In genomic region chr5:14777932-14778788, GRCh38 we compare ENCODE assay signal across 23 cellular contexts.
DNase-seq lines count a peak whose midpoint lies in the region; ATAC-seq and TF ChIP-seq lines count a peak whose summit lies in the region.
"Had no signal": no experiment of that assay in that cellular context is flagged by ENCODE, and none has a peak within 500 bp of the region (broad histone marks: within the 10 kb centered on the region; RNA-seq: fewer than 3 reads in every experiment).

No MANE protein-coding gene starts in this region.

- H3K27ac ChIP-seq in heart right ventricle (peak overlapping the region in 1 of 10 donors; percentile 6), right atrium auricular region (no peak overlapping the region), right lobe of liver (peak overlapping the region in 2 of 3 donors; percentile 45 to 54), upper lobe of right lung (no peak overlapping the region)
- H3K27ac ChIP-seq: hepatocyte, left lung, spleen, transverse colon had no signal

- H3K36me3 Mint-ChIP-seq in T-helper 17 cell (ENCODE audit: low read depth): no peaks in the 10 kb centered on the region

- H3K4me1 ChIP-seq in heart right ventricle: peaks cover 0 to 72% (median 27%) of the 10 kb centered on the region in 9 donors
- peaks cover 0 to 22% of the 10 kb centered on the region in 2 donors for H3K4me1 ChIP-seq in right atrium auricular region
- peaks cover 0 to 29% (median 5%) of the 10 kb centered on the region in 4 donors for H3K4me1 ChIP-seq in right lobe of liver
- H3K4me1 ChIP-seq in upper lobe of right lung: no peaks in the 10 kb centered on the region
- H3K4me1 ChIP-seq: left lung, spleen had no signal

- H3K9me3 ChIP-seq in heart right ventricle: no peaks in the 10 kb centered on the region
- H3K9me3 ChIP-seq in right atrium auricular region: no peaks in the 10 kb centered on the region
- no peaks in the 10 kb centered on the region for H3K9me3 ChIP-seq in T-helper 17 cell (ENCODE audit: control insufficient read depth, low read length, poor library complexity, severe bottlenecking)
- H3K9me3 ChIP-seq in right lobe of liver: no peaks in the 10 kb centered on the region
- H3K9me3 ChIP-seq in upper lobe of right lung: no peaks in the 10 kb centered on the region
- H3K9me3 ChIP-seq: left lung, spleen, transverse colon had no signal

- H3K4me3 ChIP-seq in heart right ventricle (no peak overlapping the region), right atrium auricular region (no peak overlapping the region), right lobe of liver (no peak overlapping the region), upper lobe of right lung (no peak overlapping the region)
- H3K4me3 ChIP-seq: dorsolateral prefrontal cortex, hepatocyte, left lung, spleen, transverse colon had no signal

- intact Hi-C loops in heart right ventricle (cut with DNase I) (no loop called here), right lobe of liver (cut with DNase I) (no loop called here), upper lobe of right lung (cut with DNase I) (no loop called here)

- WGBS in heart right ventricle, 2 donors: 77 to 80% methylated on average over 11 of the region's 11 CpGs
- WGBS in right lobe of liver (ENCODE audit: insufficient coverage, low coverage, low lambda C conversion rate, missing lambda C conversion rate): 36% methylated on average over 8 of the region's 11 CpGs

- peak overlapping the region; percentile 54 for H3K27ac Mint-ChIP-seq in T-helper 17 cell
- H3K27ac Mint-ChIP-seq: activated T-helper 1 cell treated with anti-CD3 and anti-CD28 coated beads, Interleukin-12 subunit alpha, Interleukin-12 subunit beta, Interleukin-2, Interleukin-4 antibody, amounts not matched to agents 30 ng/mL and 10 ng/mL and 1 ng/mL, durations not matched to agents 14 hours and 24 hours and 36 hours had no signal

- no peak for TF ChIP-seq POLR2A in right lobe of liver (IDR thresholded peaks at IDR 0.05)

- H3K27me3 ChIP-seq in heart right ventricle: no peaks in the 10 kb centered on the region
- H3K27me3 ChIP-seq in right atrium auricular region: no peaks in the 10 kb centered on the region
- H3K27me3 ChIP-seq in right lobe of liver: no peaks in the 10 kb centered on the region
- H3K27me3 ChIP-seq in upper lobe of right lung: no peaks in the 10 kb centered on the region
- H3K27me3 ChIP-seq: dorsolateral prefrontal cortex, hepatocyte, left lung, spleen, transverse colon had no signal

- peaks cover 41% of the 10 kb centered on the region for H3K4me1 Mint-ChIP-seq in T-helper 17 cell

- peaks cover 0 to 6% (median 0%) of the 10 kb centered on the region in 9 donors for H3K36me3 ChIP-seq in heart right ventricle
- H3K36me3 ChIP-seq in right atrium auricular region: no peaks in the 10 kb centered on the region
- H3K36me3 ChIP-seq in right lobe of liver: no peaks in the 10 kb centered on the region
- H3K36me3 ChIP-seq in upper lobe of right lung: no peaks in the 10 kb centered on the region
- H3K36me3 ChIP-seq: left lung, transverse colon had no signal

- ATAC-seq in heart right ventricle (peak in 6 of 8 donors; percentile 4 to 48 (median 30)), T-helper 17 cell (no peak), right lobe of liver (peak; percentile 77 to 86 (median 84)), upper lobe of right lung (peak; percentile 5)
- ATAC-seq in stimulated activated naive CD8-positive, alpha-beta T cell treated with anti-CD3 and anti-CD28 coated beads, Interleukin-15, Interleukin-2, amounts not matched to agents 100 U/mL and 50 U/mL, for 24 hours: no peak
- ATAC-seq: activated CD4-positive, CD25-positive, alpha-beta regulatory T cell treated with anti-CD3 and anti-CD28 coated beads, Interleukin-2, amount 50 U/mL, for 24 hours; HCT116; left lung; Panc1 had no signal

- H3K27me3 Mint-ChIP-seq in T-helper 17 cell: no peaks in the 10 kb centered on the region

- no peak overlapping the region for H3K4me3 Mint-ChIP-seq in T-helper 17 cell
- H3K4me3 Mint-ChIP-seq: activated T-helper 1 cell treated with anti-CD3 and anti-CD28 coated beads, Interleukin-12 subunit alpha, Interleukin-12 subunit beta, Interleukin-2, Interleukin-4 antibody, amounts not matched to agents 30 ng/mL and 10 ng/mL and 1 ng/mL, durations not matched to agents 14 hours and 24 hours and 36 hours had no signal

- DNase-seq in heart right ventricle: no peak
- DNase-seq in right atrium auricular region (ENCODE audit: low spot score): no peak
- no peak for DNase-seq in T-helper 17 cell
- DNase-seq in right lobe of liver: peak; percentile 63 to 78 (median 73)
- no peak for DNase-seq in upper lobe of right lung
- DNase-seq in NCI-H526 (lab: John Stamatoyannopoulos, UW): no peak
- no peak for DNase-seq in stimulated activated naive CD8-positive, alpha-beta T cell treated with anti-CD3 and anti-CD28 coated beads, Interleukin-15, Interleukin-2, amounts not matched to agents 100 U/mL and 50 U/mL, for 24 hours
- DNase-seq: activated CD4-positive, alpha-beta T cell treated with anti-CD3 and anti-CD28 coated beads, Interleukin-2, amount 50 U/mL, for 48 hours; activated CD8-positive, alpha-beta memory T cell treated with anti-CD3 and anti-CD28 coated beads, Interleukin-2, amount 50 U/mL, for 4 hours; activated naive CD4-positive, alpha-beta T cell treated with anti-CD3 and anti-CD28 coated beads, Interleukin-2, amount 50 U/mL, for 16 hours; Calu3; cerebellar nuclear complex; dorsolateral prefrontal cortex; left lung; NCI-H2081; retina; spleen; transverse colon had no signal

- TF ChIP-seq CTCF in heart right ventricle (IDR thresholded peaks at IDR 0.05): no peak
- no peak for TF ChIP-seq CTCF in right atrium auricular region (IDR thresholded peaks at IDR 0.05)
- peak in 2 of 4 donors; percentile 21 to 36 for TF ChIP-seq CTCF in right lobe of liver (IDR thresholded peaks at IDR 0.05)
- TF ChIP-seq CTCF in upper lobe of right lung (IDR thresholded peaks at IDR 0.05): no peak

Comparison
In these comparisons a context has a peak if more than half of its experiments do, and no peak if none do; other contexts are left out.
1. ATAC-seq: peak in heart right ventricle (6 of 8), right lobe of liver (4 of 4) and upper lobe of right lung (single experiment); none in T-helper 17 cell (single experiment) and stimulated activated naive CD8-positive, alpha-beta T cell treated with anti-CD3 and anti-CD28 coated beads, Interleukin-15, Interleukin-2, amounts not matched to agents 100 U/mL and 50 U/mL, for 24 hours (single experiment).
2. DNase-seq: peak in right lobe of liver (3 of 3); none in heart right ventricle (0 of 2), right atrium auricular region (single experiment), T-helper 17 cell (0 of 3), upper lobe of right lung (single experiment), NCI-H526 (0 of 2) and stimulated activated naive CD8-positive, alpha-beta T cell treated with anti-CD3 and anti-CD28 coated beads, Interleukin-15, Interleukin-2, amounts not matched to agents 100 U/mL and 50 U/mL, for 24 hours (single experiment).
3. H3K27ac ChIP-seq: peak in right lobe of liver (2 of 3); none in right atrium auricular region (0 of 2) and upper lobe of right lung (single experiment).